In the genomic region with DNA sequence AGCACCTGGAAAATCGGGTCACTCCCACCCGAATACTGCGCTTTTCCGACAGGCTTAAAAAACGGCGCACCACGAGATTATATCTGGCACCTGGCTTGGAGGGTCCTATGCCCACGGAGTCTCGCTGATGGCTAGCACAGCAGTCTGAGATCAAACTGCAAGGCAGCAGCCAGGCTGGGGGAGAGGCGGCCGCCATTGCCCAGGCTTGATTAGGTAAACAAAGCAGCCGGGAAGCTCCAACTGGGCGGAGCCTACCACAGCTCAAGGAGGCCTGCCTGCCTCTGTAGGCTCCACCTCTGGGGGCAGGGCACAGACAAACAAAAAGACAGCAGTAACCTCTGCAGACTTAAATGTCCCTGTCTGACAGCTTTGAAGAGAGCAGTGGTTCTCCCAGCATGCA, we compare ENCODE assay signal across 3 cellular contexts. TPM values are rescaled to one million over a fixed set of nuclear protein-coding genes. Genes with fewer than 3 reads are reported as not detected.
"Had no signal": no experiment of that assay in that cellular context is flagged by ENCODE, and none has a peak within 500 bp of the region (broad histone marks: within the 10 kb centered on the region; RNA-seq: fewer than 3 reads in every experiment).

No MANE protein-coding gene starts in this region.

RNA-seq across cellular contexts. Expression of gene ADAM21, which starts 23.5 kb away (rescaled TPM):
- total RNA-seq: GM23338 had no signal
- polyA plus RNA-seq: GM23338 had no signal

RNA-seq across cellular contexts. Expression of gene ADAM20, which starts 59.3 kb away (rescaled TPM):
- total RNA-seq: H4 had no signal
- polyA plus RNA-seq: IgD-negative memory B cell had no signal
